ENCODE assay signal across 14 cellular contexts in genomic region chr3:43742935-43743334, GRCh38. TPM values are rescaled to one million over a fixed set of nuclear protein-coding genes. Genes with fewer than 3 reads are reported as not detected.
A peak's percentile ranks its signal among the peaks of the same experiment; 100 is the strongest.
DNase-seq lines count a peak whose midpoint lies in the region; ATAC-seq, FAIRE-seq and TF ChIP-seq lines count a peak whose summit lies in the region.
"Had no signal": no experiment of that assay in that cellular context is flagged by ENCODE, and none has a peak within 500 bp of the region (broad histone marks: within the 10 kb centered on the region; RNA-seq: fewer than 3 reads in every experiment).

No MANE protein-coding gene starts in this region.

- CTCF ChIA-PET in SK-N-SH (lab: Yijun Ruan, JAX), result interaction anchor here (0.7 to 2.5 kb wide), 7 partner anchors 9 to 458 kb away, joined by 3 to 6 read pairs (median 3); partner anchors contain the start of gene ABHD5

- ATAC-seq in SK-N-SH treated with all-trans-retinoic acid at 6 μM for 48 hours, result no peak
- ATAC-seq: stimulated activated effector memory CD8-positive, alpha-beta T cell treated with anti-CD3 and anti-CD28 coated beads, Interleukin-12 subunit alpha, Interleukin-12 subunit beta, amount 100 ng/mL, for 72 hours had no signal

- no peaks in the 10 kb centered on the region for H3K79me2 ChIP-seq in SK-N-SH (ENCODE audit: insufficient read depth)

- no peak overlapping the region for H2AFZ ChIP-seq in SK-N-SH (ENCODE audit: low read depth)

- DNase-seq in SK-N-SH (no peak), astrocyte of the cerebellum (ENCODE audit: low read depth) (no peak), iris pigment epithelial cell (ENCODE audit: low read depth) (peak; percentile 68), HuH-7.5 (ENCODE audit: low spot score) (no peak), NCI-H1092 (lab: John Stamatoyannopoulos, UW) (no peak), GM12891 (ENCODE audit: insufficient read length, low spot score) (no peak)
- DNase-seq: activated CD4-positive, alpha-beta T cell treated with anti-CD3 and anti-CD28 coated beads for 1 hour; cortex of kidney; GDM1; NCI-H446; stimulated activated CD4-positive, alpha-beta T cell treated with anti-CD3 and anti-CD28 coated beads, Interleukin-15, amount 100 ng/mL, for 24 hours had no signal

- TF ChIP-seq CTCF in SK-N-SH (IDR thresholded peaks at IDR 0.05) (peak; percentile 48), astrocyte of the cerebellum (IDR thresholded peaks at IDR 0.05; ENCODE audit: low read depth, low read length, missing control alignments) (peak; percentile 22)

- POLR2A ChIA-PET in SK-N-SH (lab: Yijun Ruan, JAX), result no interaction called here

- no peak overlapping the region for H3K4me2 ChIP-seq in SK-N-SH

- H3K4me1 ChIP-seq in SK-N-SH (ENCODE audit: control insufficient read depth in 1 of 2, insufficient read depth in 2 of 2, low read depth in 1 of 2, low read length in 1 of 2) (no peaks in the 10 kb centered on the region; a peak in 1 of 4 replicates), subcutaneous abdominal adipose tissue (ENCODE audit: control insufficient read depth in 5 of 5, insufficient read depth in 5 of 5, low read length in 5 of 5) (peaks cover 3 to 36% (median 28%) of the 10 kb centered on the region in 5 donors)

- no peaks in the 10 kb centered on the region for H3F3A ChIP-seq in SK-N-SH (replicated peaks; ENCODE audit: insufficient read depth)

- H3K27me3 ChIP-seq in SK-N-SH (ENCODE audit: insufficient read depth) (no peaks in the 10 kb centered on the region), subcutaneous abdominal adipose tissue (ENCODE audit: control insufficient read depth in 5 of 5, insufficient read depth in 4 of 5, low read length in 5 of 5) (no peaks in the 10 kb centered on the region)

- no peak overlapping the region for H3K27ac ChIP-seq in SK-N-SH (ENCODE audit: low read depth in 2 of 2, low read length in 1 of 2)
- peak overlapping the region; percentile 85 for H3K27ac ChIP-seq in subcutaneous abdominal adipose tissue (ENCODE audit: low read depth, low read length)

- H4K20me1 ChIP-seq in SK-N-SH (ENCODE audit: insufficient read depth), result no peaks in the 10 kb centered on the region

- in situ Hi-C loops in astrocyte of the cerebellum (cut with HindIII; ENCODE audit: low sequenced_read_pairs), result no loop called here

- TF ChIP-seq RAD21 in SK-N-SH (IDR thresholded peaks at IDR 0.05; ENCODE audit: low read length), result peak; percentile 46

- no peaks in the 10 kb centered on the region for H3K9me2 ChIP-seq in SK-N-SH

- no peak for FAIRE-seq in GM12891 (lab: Jason Lieb, UNC)

- 79% methylated on average over 4 of the region's 4 CpGs for WGBS in SK-N-SH (ENCODE audit: low lambda C conversion rate)

- H3K9me3 ChIP-seq in SK-N-SH, result no peaks in the 10 kb centered on the region
- H3K9me3 ChIP-seq in subcutaneous abdominal adipose tissue (ENCODE audit: control insufficient read depth in 5 of 5, low read length in 5 of 5), result peaks cover 0 to 10% (median 5%) of the 10 kb centered on the region in 5 donors

- H3K36me3 ChIP-seq in SK-N-SH (replicated peaks in 1 of 2; ENCODE audit: control insufficient read depth in 1 of 2, insufficient read depth in 2 of 2, low read length in 1 of 2) (no peaks in the 10 kb centered on the region), subcutaneous abdominal adipose tissue (ENCODE audit: control insufficient read depth in 5 of 5, insufficient read depth in 5 of 5, low read length in 5 of 5) (no peaks in the 10 kb centered on the region)

- H3K4me3 ChIP-seq in SK-N-SH (ENCODE audit: low read depth in 2 of 2, low read length in 1 of 2) (no peak overlapping the region), astrocyte of the cerebellum (ENCODE audit: low read depth, low read length) (no peak overlapping the region), subcutaneous abdominal adipose tissue (ENCODE audit: low read depth in 1 of 5, low read length in 5 of 5) (no peak overlapping the region)

- TF ChIP-seq EP300 in SK-N-SH (IDR thresholded peaks at IDR 0.05; ENCODE audit: borderline replicate concordance in 1 of 2, low read depth in 1 of 2, low read length in 1 of 2), result no peak

- no peak for TF ChIP-seq POLR2A in GM12891 (IDR thresholded peaks at IDR 0.05; ENCODE audit: low read depth, low read length)

- H3K9ac ChIP-seq in SK-N-SH (no peak overlapping the region), subcutaneous abdominal adipose tissue (ENCODE audit: low read length in 5 of 5) (peak overlapping the region in 2 of 5 donors; percentile 6 to 29)

TF ChIP-seq in SK-N-SH, 30 proteins besides CTCF, POLR2A, EP300 and RAD21:
- no peak for TF ChIP-seq JUND (IDR thresholded peaks at IDR 0.05)
- TF ChIP-seq TEAD4 (IDR thresholded peaks at IDR 0.05; ENCODE audit: borderline replicate concordance, insufficient read depth), result no peak
- 0 out of 2 replicates have a peak, but pooled peaks have one; percentile 17 for TF ChIP-seq USF1 (IDR thresholded peaks at IDR 0.05; ENCODE audit: borderline replicate concordance, low read depth)

TF ChIP-seq in SK-N-SH treated with all-trans-retinoic acid at 6 μM for 48 hours, 23 proteins besides CTCF, POLR2A, EP300 and RAD21:
- TF ChIP-seq RARB (CRISPR knock-in tag; IDR thresholded peaks at IDR 0.05) (no peak), CSDC2 (CRISPR knock-in tag; IDR thresholded peaks at IDR 0.05) (no peak), PPARA (CRISPR knock-in tag; IDR thresholded peaks at IDR 0.05; ENCODE audit: borderline replicate concordance) (no peak)

TF ChIP-seq in GM12891, 5 proteins besides CTCF, POLR2A, EP300 and RAD21:
- TF ChIP-seq SPI1 (IDR thresholded peaks at IDR 0.05; ENCODE audit: low read depth, low read length) (no peak), POU2F2 (IDR thresholded peaks at IDR 0.05; ENCODE audit: low read depth, low read length) (no peak), PAX5 (IDR thresholded peaks at IDR 0.05; ENCODE audit: insufficient read depth, low read length, severe bottlenecking) (no peak)

RNA-seq across cellular contexts. Expression of gene ABHD5, which starts 52.2 kb away (rescaled TPM):
- polyA plus RNA-seq in SK-N-SH (2012; rRNA removed), result 10.4 and 12.8 TPM in 2 replicates
- 14.0 and 14.4 TPM in 2 replicates for polyA plus RNA-seq in SK-N-SH (2012; cell fraction: cytosol; rRNA removed)
- polyA plus RNA-seq in SK-N-SH (2012; cell fraction: nucleus; rRNA removed), result 8.1 and 12.2 TPM in 2 replicates
- 4.5 TPM for polyA plus RNA-seq in GM12891 (2012; ENCODE audit: low read depth, missing spikeins)
